ENCODE assay signal across 8 cellular contexts in the genomic region with DNA sequence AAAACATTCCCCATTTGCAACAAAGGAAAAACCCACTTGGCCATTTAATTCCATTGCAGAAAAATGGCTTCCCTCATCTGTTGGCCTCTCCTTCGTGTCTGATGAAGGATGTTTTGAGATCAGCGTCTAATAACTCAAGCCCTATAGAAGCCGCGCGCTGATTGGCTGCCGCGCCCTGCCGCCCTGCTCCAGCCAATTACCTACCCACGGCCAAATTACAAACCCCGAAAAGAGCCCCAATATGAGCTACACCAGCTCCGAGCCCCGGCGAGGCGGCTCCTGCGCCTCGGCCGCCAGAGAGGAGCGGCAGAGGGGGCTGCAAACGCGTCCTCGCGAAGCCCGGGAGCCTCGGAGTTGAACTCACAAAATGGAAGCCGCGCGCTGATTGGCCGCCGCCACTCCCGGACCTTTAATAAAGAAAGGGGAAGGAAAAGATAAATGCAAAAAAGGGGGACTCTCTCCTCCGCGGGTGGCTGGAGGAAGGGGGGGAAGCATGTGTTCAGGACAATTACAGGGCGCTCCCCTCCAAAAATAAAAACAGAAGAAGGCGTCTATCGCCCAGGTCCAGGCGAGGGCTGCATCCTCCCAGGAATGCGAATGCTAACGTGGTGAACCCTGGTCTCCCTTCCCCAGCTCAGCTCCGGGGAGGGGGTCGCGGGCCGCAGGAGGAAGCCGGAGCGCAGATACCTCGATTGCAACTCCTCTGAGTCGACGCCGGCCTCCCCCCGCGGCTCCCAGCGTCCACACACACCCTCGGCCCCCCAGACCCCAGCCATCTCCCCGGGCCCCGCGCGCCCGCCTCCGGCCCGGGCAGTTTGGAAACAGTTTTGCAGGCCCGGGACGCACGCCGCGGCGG. TPM values are rescaled to one million over a fixed set of nuclear protein-coding genes. Genes with fewer than 3 reads are reported as not detected.
DNase-seq lines count a peak whose midpoint lies in the region; ATAC-seq and TF ChIP-seq lines count a peak whose summit lies in the region.

No MANE protein-coding gene starts in this region.

- ATAC-seq in GM21723 (IDR thresholded peaks at IDR 0.05; ENCODE audit: unreplicated experiment): peak; percentile 35

- WGBS in esophagus squamous epithelium, 2 donors: 1% methylated on average over 22 to 41 of the region's 65 CpGs

- H3K36me3 ChIP-seq in esophagus squamous epithelium: peaks cover 0 to 26% (median 0%) of the 10 kb centered on the region in 3 donors
- H3K36me3 ChIP-seq in muscle layer of duodenum (ENCODE audit: control insufficient read depth in 1 of 2, insufficient read depth in 2 of 2, low read length in 2 of 2): peaks cover 2 to 10% of the 10 kb centered on the region in 2 donors

- H3K27ac Mint-ChIP-seq in activated T-helper 1 cell treated with anti-CD3 and anti-CD28 coated beads, Interleukin-12 subunit alpha, Interleukin-12 subunit beta, Interleukin-2, Interleukin-4 antibody, amounts not matched to agents 30 ng/mL and 10 ng/mL and 1 ng/mL, durations not matched to agents 14 hours and 24 hours and 36 hours: peak overlapping the region; percentile 97

- TF ChIP-seq POLR2A in esophagus squamous epithelium (IDR thresholded peaks at IDR 0.05): peak in 3 of 4 donors; percentile 98 to 99 (median 98)

- H3K36me3 Mint-ChIP-seq in activated T-helper 1 cell treated with anti-CD3 and anti-CD28 coated beads, Interleukin-12 subunit alpha, Interleukin-12 subunit beta, Interleukin-2, Interleukin-4 antibody, amounts not matched to agents 30 ng/mL and 10 ng/mL and 1 ng/mL, durations not matched to agents 14 hours and 24 hours and 36 hours (ENCODE audit: low read depth): peaks cover 28% of the 10 kb centered on the region

- DNase-seq in DMS114 treated with DMSO at 0.1 percent for 48 hours (lab: John Stamatoyannopoulos, UW; ENCODE audit: unreplicated experiment) (peak; percentile 93), LHCN-M2 (ENCODE audit: low read depth) (peak; percentile 96), RKO (ENCODE audit: low spot score) (peak; percentile 97), esophagus squamous epithelium (lab: John Stamatoyannopoulos, UW) (peak; percentile 59)
- peak; percentile 83 for DNase-seq in activated T-helper 1 cell treated with anti-CD3 and anti-CD28 coated beads, Interleukin-12 subunit alpha, Interleukin-12 subunit beta, Interleukin-2, Interleukin-4 antibody, amounts not matched to agents 30 ng/mL and 10 ng/mL and 1 ng/mL, durations not matched to agents 14 hours and 24 hours and 36 hours (ENCODE audit: low spot score)
- DNase-seq in stimulated activated CD8-positive, alpha-beta memory T cell treated with anti-CD3 and anti-CD28 coated beads, Interleukin-7, amount 100 ng/mL, for 4 hours (ENCODE audit: low read depth in 2 of 2): peak; percentile 78 to 80

- H3K4me3 ChIP-seq in esophagus squamous epithelium (peak overlapping the region; percentile 75 to 91 (median 86)), muscle layer of duodenum (ENCODE audit: low read depth in 1 of 2, low read length in 2 of 2) (peak overlapping the region; percentile 78 to 82)

- H3K4me1 ChIP-seq in esophagus squamous epithelium (peaks cover 25 to 63% (median 34%) of the 10 kb centered on the region in 3 donors), muscle layer of duodenum (ENCODE audit: control insufficient read depth in 1 of 2, insufficient read depth in 2 of 2, low read length in 2 of 2) (peaks cover 24 to 32% of the 10 kb centered on the region in 2 donors)

- peaks cover 2% of the 10 kb centered on the region for H3K27me3 Mint-ChIP-seq in activated T-helper 1 cell treated with anti-CD3 and anti-CD28 coated beads, Interleukin-12 subunit alpha, Interleukin-12 subunit beta, Interleukin-2, Interleukin-4 antibody, amounts not matched to agents 30 ng/mL and 10 ng/mL and 1 ng/mL, durations not matched to agents 14 hours and 24 hours and 36 hours (ENCODE audit: insufficient read depth)

- no peaks in the 10 kb centered on the region for H3K9me3 Mint-ChIP-seq in activated T-helper 1 cell treated with anti-CD3 and anti-CD28 coated beads, Interleukin-12 subunit alpha, Interleukin-12 subunit beta, Interleukin-2, Interleukin-4 antibody, amounts not matched to agents 30 ng/mL and 10 ng/mL and 1 ng/mL, durations not matched to agents 14 hours and 24 hours and 36 hours

- H3K9me3 ChIP-seq in esophagus squamous epithelium: no peaks in the 10 kb centered on the region
- no peaks in the 10 kb centered on the region for H3K9me3 ChIP-seq in muscle layer of duodenum (ENCODE audit: control insufficient read depth in 1 of 2, low read length in 2 of 2)

- H3K4me1 Mint-ChIP-seq in activated T-helper 1 cell treated with anti-CD3 and anti-CD28 coated beads, Interleukin-12 subunit alpha, Interleukin-12 subunit beta, Interleukin-2, Interleukin-4 antibody, amounts not matched to agents 30 ng/mL and 10 ng/mL and 1 ng/mL, durations not matched to agents 14 hours and 24 hours and 36 hours (ENCODE audit: low read depth): peaks cover 40% of the 10 kb centered on the region

- peak overlapping the region; percentile 100 for H3K27ac ChIP-seq in esophagus squamous epithelium
- peak overlapping the region; percentile 99 for H3K27ac ChIP-seq in muscle layer of duodenum (ENCODE audit: low read length)

- intact Hi-C loops in activated T-helper 1 cell treated with anti-CD3 and anti-CD28 coated beads, Interleukin-12 subunit alpha, Interleukin-12 subunit beta, Interleukin-2, Interleukin-4 antibody, amounts not matched to agents 30 ng/mL and 10 ng/mL and 1 ng/mL, durations not matched to agents 14 hours and 24 hours and 36 hours (cut with micrococcal nuclease): loop anchor here (1.0 to 10.0 kb wide), 8 partner anchors 8 to 1268 kb away; partner anchors contain the start of genes HCAR1, PSMD9, RNF10 and RNF34
- intact Hi-C loops in esophagus squamous epithelium (cut with DNase I): no loop called here

- H3K27me3 ChIP-seq in esophagus squamous epithelium: no peaks in the 10 kb centered on the region
- no peaks in the 10 kb centered on the region for H3K27me3 ChIP-seq in muscle layer of duodenum (ENCODE audit: low read depth, low read length)

- peak in 1 of 6 experiments; percentile 8 for TF ChIP-seq CTCF in esophagus squamous epithelium (IDR thresholded peaks at IDR 0.05)

- H3K4me3 Mint-ChIP-seq in activated T-helper 1 cell treated with anti-CD3 and anti-CD28 coated beads, Interleukin-12 subunit alpha, Interleukin-12 subunit beta, Interleukin-2, Interleukin-4 antibody, amounts not matched to agents 30 ng/mL and 10 ng/mL and 1 ng/mL, durations not matched to agents 14 hours and 24 hours and 36 hours: peak overlapping the region; percentile 87

RNA-seq across cellular contexts. Expression of gene SETD1B, which starts 0.7 kb away (rescaled TPM):
- total RNA-seq in LHCN-M2 (2014; rRNA removed): 2.2 and 2.9 TPM in 2 replicates
- polyA plus RNA-seq in LHCN-M2 (2012): 4.1 TPM
- total RNA-seq in activated T-helper 1 cell treated with anti-CD3 and anti-CD28 coated beads, Interleukin-12 subunit alpha, Interleukin-12 subunit beta, Interleukin-2, Interleukin-4 antibody, amounts not matched to agents 30 ng/mL and 10 ng/mL and 1 ng/mL, durations not matched to agents 14 hours and 24 hours and 36 hours: 32.0 and 33.0 TPM in 2 replicates
- total RNA-seq in esophagus squamous epithelium: 10 to 100 TPM in 3 of 4 donors, 1 to 10 TPM in 1; 5.6 to 14.4 (median 10.6) TPM

RNA-seq across cellular contexts. Expression of gene RHOF, which starts 9.6 kb away (rescaled TPM):
- total RNA-seq in LHCN-M2 (2014; rRNA removed): 1.8 and 2.5 TPM in 2 replicates
- 1.1 TPM for polyA plus RNA-seq in LHCN-M2 (2012)
- total RNA-seq in activated T-helper 1 cell treated with anti-CD3 and anti-CD28 coated beads, Interleukin-12 subunit alpha, Interleukin-12 subunit beta, Interleukin-2, Interleukin-4 antibody, amounts not matched to agents 30 ng/mL and 10 ng/mL and 1 ng/mL, durations not matched to agents 14 hours and 24 hours and 36 hours: 111 and 112 TPM in 2 replicates
- total RNA-seq in esophagus squamous epithelium: 10 to 100 TPM in 1 of 4 donors, 1 to 10 TPM in 3; 3.2 to 20.4 (median 6.2) TPM

RNA-seq across cellular contexts. Expression of gene HPD, which starts 55.6 kb away (rescaled TPM):
- total RNA-seq in LHCN-M2 (2014; rRNA removed): 0.26 and 0.75 TPM in 2 replicates
- polyA plus RNA-seq in LHCN-M2 (2012): 0.63 TPM
- not detected in 2 replicates for total RNA-seq in activated T-helper 1 cell treated with anti-CD3 and anti-CD28 coated beads, Interleukin-12 subunit alpha, Interleukin-12 subunit beta, Interleukin-2, Interleukin-4 antibody, amounts not matched to agents 30 ng/mL and 10 ng/mL and 1 ng/mL, durations not matched to agents 14 hours and 24 hours and 36 hours
- 1 to 10 TPM in 1 of 4 donors, not detected in 3; 1.3 TPM for total RNA-seq in esophagus squamous epithelium

Comparison
In these comparisons a context has a peak if more than half of its experiments do, and no peak if none do; other contexts are left out.
1. Peak in every context shown above with its lines: DNase-seq, ATAC-seq, H3K4me3 ChIP-seq and H3K27ac ChIP-seq.